Comparison of ENCODE assay signal across 9 cellular contexts in the genomic region with DNA sequence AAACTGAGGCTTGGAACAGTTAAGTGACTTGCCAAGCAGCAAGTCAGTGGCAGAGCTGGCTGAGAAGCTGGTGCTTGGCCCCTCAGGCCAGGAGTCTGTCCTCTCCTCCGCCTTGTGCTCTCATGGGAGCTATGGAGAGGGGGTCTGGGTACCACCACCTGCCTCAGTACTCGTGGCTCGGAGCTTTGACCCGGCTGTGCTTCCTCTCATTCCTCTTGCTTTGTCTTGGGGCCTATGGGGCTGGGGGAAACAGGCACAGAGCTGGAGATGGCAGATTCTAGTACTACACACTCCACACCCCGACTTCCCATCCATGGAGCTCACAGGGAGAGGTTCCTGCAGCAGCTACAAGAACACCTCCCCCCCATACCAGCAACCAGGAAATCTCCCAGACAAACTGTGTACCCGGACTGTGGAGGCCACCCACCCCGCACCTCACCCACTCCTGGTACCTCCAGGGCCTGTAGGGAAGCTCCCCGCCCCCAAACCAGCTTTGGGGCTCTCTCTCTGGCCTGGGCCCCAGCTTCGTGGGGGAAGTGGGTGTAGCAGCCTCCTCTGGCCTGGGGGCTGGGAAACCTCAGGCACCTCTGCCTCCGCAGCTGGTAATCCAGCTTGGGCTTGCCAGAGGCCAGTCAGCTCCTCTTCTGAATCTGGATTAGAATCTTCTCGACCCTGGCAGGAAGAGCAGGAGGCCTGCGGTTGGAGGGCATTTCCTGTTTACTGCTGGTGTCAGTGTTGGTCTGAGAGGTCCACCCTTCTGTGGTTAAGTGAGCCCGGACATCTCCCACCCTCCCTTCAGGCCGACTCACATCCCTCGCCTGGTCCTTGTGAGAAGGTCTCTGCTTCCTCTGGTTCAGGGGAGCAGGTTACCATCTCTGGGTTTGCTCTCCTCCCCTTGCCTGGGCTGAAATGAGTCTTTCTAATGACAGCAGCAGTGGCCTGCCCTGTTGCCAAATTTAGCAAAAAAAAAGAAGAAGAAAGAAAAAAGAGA. TPM values are rescaled to one million over a fixed set of nuclear protein-coding genes. Genes with fewer than 3 reads are reported as not detected.
A peak's percentile ranks its signal among the peaks of the same experiment; 100 is the strongest.
DNase-seq lines count a peak whose midpoint lies in the region; ATAC-seq, FAIRE-seq and TF ChIP-seq lines count a peak whose summit lies in the region.
"Had no signal": no experiment of that assay in that cellular context is flagged by ENCODE, and none has a peak within 500 bp of the region (broad histone marks: within the 10 kb centered on the region; RNA-seq: fewer than 3 reads in every experiment).

No MANE protein-coding gene starts in this region.

- no peak for FAIRE-seq in small intestine (lab: Jason Lieb, UNC)

- H3K9me3 ChIP-seq in mononuclear cell (ENCODE audit: low read depth, low read length) (no peaks in the 10 kb centered on the region), small intestine (ENCODE audit: control insufficient read depth, low read depth) (no peaks in the 10 kb centered on the region)

- 55 to 73% (median 72%) methylated on average over 15 of the region's 15 CpGs for WGBS in small intestine, 3 donors

- H3K27me3 Mint-ChIP-seq in activated T-cell treated with anti-CD3 and anti-CD28 coated beads, Interleukin-2, amount 50 U/mL, for 24 hours = peaks cover 2% of the 10 kb centered on the region

- no peak for TF ChIP-seq CTCF in coronary artery (IDR thresholded peaks at IDR 0.05)

- H3K4me3 Mint-ChIP-seq in activated T-cell treated with anti-CD3 and anti-CD28 coated beads, Interleukin-2, amount 50 U/mL, for 24 hours = no peak overlapping the region

- H3K27me3 ChIP-seq in mononuclear cell (ENCODE audit: insufficient read depth, low read length) = no peaks in the 10 kb centered on the region
- H3K27me3 ChIP-seq in small intestine (ENCODE audit: control insufficient read depth in 2 of 2, insufficient read depth in 2 of 2, low read length in 2 of 2) = no peaks in the 10 kb centered on the region

- no peaks in the 10 kb centered on the region for H3K36me3 ChIP-seq in small intestine (ENCODE audit: control insufficient read depth in 2 of 2, insufficient read depth in 2 of 2, low read length in 2 of 2)

- peak; percentile 36 for ATAC-seq in HG02870 (IDR thresholded peaks at IDR 0.05; ENCODE audit: unreplicated experiment)

- H3K27ac ChIP-seq in coronary artery (peak overlapping the region; percentile 46 to 94), small intestine (ENCODE audit: low read depth in 1 of 2, low read length in 1 of 2) (peak overlapping the region in 1 of 2 donors; percentile 86)
- H3K27ac ChIP-seq: C4-2B had no signal

- no peak overlapping the region for H3K4me3 ChIP-seq in coronary artery
- H3K4me3 ChIP-seq in mononuclear cell (ENCODE audit: low read length) = peak overlapping the region; percentile 19
- no peak overlapping the region for H3K4me3 ChIP-seq in small intestine (ENCODE audit: low read depth in 1 of 2, low read length in 2 of 2)

- peak overlapping the region; percentile 73 for H3K27ac Mint-ChIP-seq in activated T-cell treated with anti-CD3 and anti-CD28 coated beads, Interleukin-2, amount 50 U/mL, for 24 hours

- no peaks in the 10 kb centered on the region for H3K9me3 Mint-ChIP-seq in activated T-cell treated with anti-CD3 and anti-CD28 coated beads, Interleukin-2, amount 50 U/mL, for 24 hours

- H3K4me1 ChIP-seq in mononuclear cell (ENCODE audit: insufficient read depth, low read length) = peaks cover 71% of the 10 kb centered on the region
- peaks cover 0 to 10% of the 10 kb centered on the region in 2 donors for H3K4me1 ChIP-seq in small intestine (ENCODE audit: control insufficient read depth in 2 of 2, insufficient read depth in 1 of 2, low read depth in 1 of 2, low read length in 1 of 2)

- peaks cover 15% of the 10 kb centered on the region for H3K4me1 Mint-ChIP-seq in activated T-cell treated with anti-CD3 and anti-CD28 coated beads, Interleukin-2, amount 50 U/mL, for 24 hours (ENCODE audit: low read depth)

- no peak for DNase-seq in activated T-cell treated with anti-CD3 and anti-CD28 coated beads, Interleukin-2, amount 50 U/mL, for 24 hours
- no peak for DNase-seq in activated T-cell treated with anti-CD3 and anti-CD28 coated beads for 4 hours
- DNase-seq in OCI-M1 (lab: John Stamatoyannopoulos, UW) = peak; percentile 94
- peak; percentile 76 for DNase-seq in coronary artery (ENCODE audit: low spot score)
- DNase-seq in small intestine = no peak
- no peak for DNase-seq in NCI-H2029 (lab: John Stamatoyannopoulos, UW)

- no peaks in the 10 kb centered on the region for H3K36me3 Mint-ChIP-seq in activated T-cell treated with anti-CD3 and anti-CD28 coated beads, Interleukin-2, amount 50 U/mL, for 24 hours (ENCODE audit: low read depth)

RNA-seq across cellular contexts. Expression of a gene that starts 22.3 kb away (rescaled TPM):
- 165 TPM for total RNA-seq in mononuclear cell
- 100 to 1,000 TPM in 1 of 3 donors, 10 to 100 TPM in 2; 17.7 to 246 (median 25.4) TPM for polyA plus RNA-seq in small intestine

Comparison
In these comparisons a context has a peak if more than half of its experiments do, and no peak if none do; other contexts are left out.
1. DNase-seq: peak in OCI-M1 (single experiment) and coronary artery (single experiment); none in activated T-cell treated with anti-CD3 and anti-CD28 coated beads, Interleukin-2, amount 50 U/mL, for 24 hours (single experiment), activated T-cell treated with anti-CD3 and anti-CD28 coated beads for 4 hours (single experiment), small intestine (single experiment) and NCI-H2029 (single experiment).